In genomic region chr12:53595212-53595611, GRCh38 we compare ENCODE assay signal across 26 cellular contexts. TPM values are rescaled to one million over a fixed set of nuclear protein-coding genes. Genes with fewer than 3 reads are reported as not detected.
DNase-seq lines count a peak whose midpoint lies in the region; ATAC-seq and TF ChIP-seq lines count a peak whose summit lies in the region.
"Had no signal": no experiment of that assay in that cellular context is flagged by ENCODE, and none has a peak within 500 bp of the region (broad histone marks: within the 10 kb centered on the region; RNA-seq: fewer than 3 reads in every experiment).

No MANE protein-coding gene starts in this region.

- H3K36me3 Mint-ChIP-seq in activated T-cell treated with anti-CD3 and anti-CD28 coated beads, Interleukin-2, amount 50 U/mL, for 72 hours (ENCODE audit: insufficient read depth in 2 of 2), result no peaks in the 10 kb centered on the region

- no peaks in the 10 kb centered on the region for H3K9me3 Mint-ChIP-seq in activated T-cell treated with anti-CD3 and anti-CD28 coated beads, Interleukin-2, amount 50 U/mL, for 72 hours
- H3K9me3 Mint-ChIP-seq: activated B cell treated with CpG ODN at 0.5 μM for 24 hours; activated CD4-positive, alpha-beta T cell treated with anti-CD3 and anti-CD28 coated beads, Interleukin-2, amount 10 ng/mL, durations not matched to agents 7 days and 5 days; activated naive CD8-positive, alpha-beta T cell treated with anti-CD3 and anti-CD28 coated beads, Interleukin-2, amount 10 ng/mL, durations not matched to agents 7 days and 5 days had no signal

- no peak overlapping the region for H3K27ac Mint-ChIP-seq in activated T-cell treated with anti-CD3 and anti-CD28 coated beads, Interleukin-2, amount 50 U/mL, for 72 hours
- H3K27ac Mint-ChIP-seq: activated B cell treated with CpG ODN at 0.5 μM for 24 hours; activated CD4-positive, alpha-beta T cell treated with anti-CD3 and anti-CD28 coated beads, Interleukin-2, amount 10 ng/mL, durations not matched to agents 7 days and 5 days; activated naive CD8-positive, alpha-beta T cell treated with anti-CD3 and anti-CD28 coated beads, Interleukin-2, amount 10 ng/mL, durations not matched to agents 7 days and 5 days had no signal

- no peak for TF ChIP-seq CTCF in cardiac fibroblast (IDR thresholded peaks at IDR 0.05; ENCODE audit: low read depth, low read length)

- peaks cover 19% of the 10 kb centered on the region for H3K4me1 Mint-ChIP-seq in activated T-cell treated with anti-CD3 and anti-CD28 coated beads, Interleukin-2, amount 50 U/mL, for 72 hours (ENCODE audit: low read depth)

- ATAC-seq in activated T-cell treated with anti-CD3 and anti-CD28 coated beads, Interleukin-2, amount 50 U/mL, for 72 hours (replicated peaks in 1 of 2), result no peak
- no peak for ATAC-seq in HG03442 (IDR thresholded peaks at IDR 0.05; ENCODE audit: unreplicated experiment)
- ATAC-seq: sciatic nerve had no signal

- H3K27me3 Mint-ChIP-seq in activated T-cell treated with anti-CD3 and anti-CD28 coated beads, Interleukin-2, amount 50 U/mL, for 72 hours (ENCODE audit: low read depth), result no peaks in the 10 kb centered on the region
- H3K27me3 Mint-ChIP-seq: activated B cell treated with CpG ODN at 0.5 μM for 24 hours; activated CD4-positive, alpha-beta T cell treated with anti-CD3 and anti-CD28 coated beads, Interleukin-2, amount 10 ng/mL, durations not matched to agents 7 days and 5 days; activated naive CD8-positive, alpha-beta T cell treated with anti-CD3 and anti-CD28 coated beads, Interleukin-2, amount 10 ng/mL, durations not matched to agents 7 days and 5 days had no signal

- H3K27ac ChIP-seq in substantia nigra (ENCODE audit: low read depth, low read length, poor library complexity, severe bottlenecking), result peak overlapping the region; percentile 50
- H3K27ac ChIP-seq: 22Rv1 had no signal

- no peak overlapping the region for H3K4me3 Mint-ChIP-seq in activated T-cell treated with anti-CD3 and anti-CD28 coated beads, Interleukin-2, amount 50 U/mL, for 72 hours
- H3K4me3 Mint-ChIP-seq: activated B cell treated with CpG ODN at 0.5 μM for 24 hours; activated CD4-positive, alpha-beta T cell treated with anti-CD3 and anti-CD28 coated beads, Interleukin-2, amount 10 ng/mL, durations not matched to agents 7 days and 5 days; activated naive CD8-positive, alpha-beta T cell treated with anti-CD3 and anti-CD28 coated beads, Interleukin-2, amount 10 ng/mL, durations not matched to agents 7 days and 5 days had no signal

- H3K4me3 ChIP-seq in cardiac fibroblast (replicated peaks in 1 of 2; ENCODE audit: low read depth in 2 of 2, low read length in 2 of 2), result no peak overlapping the region
- H3K4me3 ChIP-seq: transverse colon had no signal

- peak; percentile 18 for DNase-seq in DMS 273 (lab: John Stamatoyannopoulos, UW; ENCODE audit: unreplicated experiment)
- DNase-seq in DMS 273 treated with DMSO at 0.1 percent for 48 hours (lab: John Stamatoyannopoulos, UW), result no peak
- DNase-seq in cardiac fibroblast (ENCODE audit: low read depth in 2 of 2), result peak; percentile 34 to 39
- peak; percentile 22 for DNase-seq in glomerular endothelial cell (ENCODE audit: extremely low read depth, low read depth, low spot score)
- DNase-seq in substantia nigra (lab: John Stamatoyannopoulos, UW), result peak in 1 of 49 donors; percentile 39
- DNase-seq in SHP77 treated with DMSO at 0.1 percent for 48 hours (lab: John Stamatoyannopoulos, UW), result no peak
- DNase-seq in activated T-cell treated with anti-CD3 and anti-CD28 coated beads, Interleukin-2, amount 50 U/mL, for 72 hours, result no peak
- DNase-seq: activated B cell treated with CpG ODN at 0.5 μM for 24 hours; activated CD4-positive, alpha-beta T cell treated with anti-CD3 and anti-CD28 coated beads, Interleukin-2, amount 10 ng/mL, durations not matched to agents 7 days and 5 days; activated gamma-delta T cell; activated naive CD8-positive, alpha-beta T cell treated with anti-CD3 and anti-CD28 coated beads, Interleukin-2, amount 10 ng/mL, durations not matched to agents 7 days and 5 days; activated T-cell treated with anti-CD3 and anti-CD28 coated beads, Interleukin-2, amount 50 U/mL, for 1 hour; aorta; GDM1; HCEC 1CT; hypothalamus; Kasumi-1; NCI-H146; NCI-H82; RPMI8226; stimulated activated CD4-positive, alpha-beta T cell treated with anti-CD3 and anti-CD28 coated beads, Interleukin-4, amount 100 ng/mL, for 1 hour; T-helper 1 cell; transverse colon had no signal

RNA-seq across cellular contexts. Expression of gene ATF7, which starts 31.0 kb away (rescaled TPM):
- total RNA-seq in glomerular endothelial cell, result 21.8 and 32.4 TPM in 2 replicates
- total RNA-seq in activated T-cell treated with anti-CD3 and anti-CD28 coated beads, Interleukin-2, amount 50 U/mL, for 72 hours, result 10 to 100 TPM; 27.4 to 28.1 TPM

Comparison
In these comparisons a context has a peak if more than half of its experiments do, and no peak if none do; other contexts are left out.
1. DNase-seq: peak in DMS 273 (single experiment), cardiac fibroblast (2 of 2) and glomerular endothelial cell (single experiment); none in DMS 273 treated with DMSO at 0.1 percent for 48 hours (single experiment), SHP77 treated with DMSO at 0.1 percent for 48 hours (single experiment) and activated T-cell treated with anti-CD3 and anti-CD28 coated beads, Interleukin-2, amount 50 U/mL, for 72 hours (0 of 2).